ENCODE assay signal across 18 cellular contexts in the genomic region with DNA sequence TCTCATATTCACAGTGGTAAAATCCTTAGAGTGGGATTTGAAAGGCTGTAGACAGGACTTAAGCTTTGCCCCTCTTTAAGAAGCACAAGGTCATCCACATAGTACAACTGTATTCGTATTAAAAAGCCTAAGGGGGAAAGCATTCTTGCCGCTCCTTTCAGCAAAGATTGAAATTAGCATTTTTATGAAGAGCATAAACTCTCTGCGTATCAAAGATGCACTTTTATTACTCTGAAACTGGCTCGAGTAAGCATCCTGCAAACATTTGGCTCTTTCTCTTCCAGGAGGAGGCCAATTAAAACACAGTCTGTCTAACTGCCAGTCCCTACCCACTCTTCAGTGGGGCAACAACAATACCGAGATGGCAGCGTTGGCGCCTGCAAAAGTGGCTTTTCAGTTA.
DNase-seq lines count a peak whose midpoint lies in the region; ATAC-seq and TF ChIP-seq lines count a peak whose summit lies in the region.
"Had no signal": no experiment of that assay in that cellular context is flagged by ENCODE, and none has a peak within 500 bp of the region (broad histone marks: within the 10 kb centered on the region; RNA-seq: fewer than 3 reads in every experiment).

No MANE protein-coding gene starts in this region.

- H3K9ac ChIP-seq in neural progenitor cell: no peak overlapping the region

- H3F3A ChIP-seq in neural progenitor cell (ENCODE audit: low read depth): no peaks in the 10 kb centered on the region

- H3K4me2 ChIP-seq in neural progenitor cell: no peak overlapping the region

- H4K20me1 ChIP-seq in neural progenitor cell (ENCODE audit: low read depth): no peaks in the 10 kb centered on the region

- no peaks in the 10 kb centered on the region for H3K79me2 ChIP-seq in neural progenitor cell (ENCODE audit: low read depth)

- no peaks in the 10 kb centered on the region for H3K27me3 Mint-ChIP-seq in neural progenitor cell (ENCODE audit: insufficient read depth, low read depth)
- H3K27me3 Mint-ChIP-seq: activated CD4-positive, alpha-beta memory T cell treated with anti-CD3 and anti-CD28 coated beads for 36 hours; activated naive CD8-positive, alpha-beta T cell treated with anti-CD3 and anti-CD28 coated beads, Interleukin-2, amount 50 U/mL, for 24 hours; central memory CD8-positive, alpha-beta T cell had no signal

- no peaks in the 10 kb centered on the region for H3K36me3 ChIP-seq in neural progenitor cell

- DNase-seq in left cardiac atrium (no peak), cardiac septum (ENCODE audit: low spot score) (no peak), NCI-H69 (lab: John Stamatoyannopoulos, UW) (peak; percentile 70), neural progenitor cell (ENCODE audit: low spot score) (no peak), retina (no peak), NCI-H2196 treated with DMSO at 0.1 percent for 48 hours (lab: John Stamatoyannopoulos, UW; ENCODE audit: unreplicated experiment) (no peak), NCI-H146 (lab: John Stamatoyannopoulos, UW) (no peak)
- no peak for DNase-seq in stimulated activated effector memory CD8-positive, alpha-beta T cell treated with anti-CD3 and anti-CD28 coated beads, Interleukin-12 subunit alpha, Interleukin-12 subunit beta, amount 100 ng/mL, for 72 hours (ENCODE audit: low spot score in 2 of 2)
- DNase-seq: activated CD4-positive, alpha-beta memory T cell treated with anti-CD3 and anti-CD28 coated beads for 36 hours; activated naive CD8-positive, alpha-beta T cell treated with anti-CD3 and anti-CD28 coated beads, Interleukin-2, amount 50 U/mL, for 24 hours; activated T-cell treated with anti-CD3 and anti-CD28 coated beads, Interleukin-2, amount 50 U/mL, for 72 hours; CD8-positive, alpha-beta T cell; naive B cell; NCI-H524 treated with DMSO at 0.1 percent for 48 hours had no signal

- H3K4me3 ChIP-seq in neural progenitor cell: no peak overlapping the region
- H3K4me3 ChIP-seq: GM12878, psoas muscle had no signal

- H3K27ac Mint-ChIP-seq in neural progenitor cell: no peak overlapping the region
- no peak overlapping the region for H3K27ac Mint-ChIP-seq in stimulated activated effector memory CD8-positive, alpha-beta T cell treated with anti-CD3 and anti-CD28 coated beads, Interleukin-12 subunit alpha, Interleukin-12 subunit beta, amount 100 ng/mL, for 72 hours
- H3K27ac Mint-ChIP-seq: activated CD4-positive, alpha-beta memory T cell treated with anti-CD3 and anti-CD28 coated beads for 36 hours; activated naive CD8-positive, alpha-beta T cell treated with anti-CD3 and anti-CD28 coated beads, Interleukin-2, amount 50 U/mL, for 24 hours; activated T-cell treated with anti-CD3 and anti-CD28 coated beads, Interleukin-2, amount 50 U/mL, for 72 hours; CD8-positive, alpha-beta T cell had no signal

- peaks cover 3% of the 10 kb centered on the region for H3K4me1 Mint-ChIP-seq in neural progenitor cell
- peaks cover 14% of the 10 kb centered on the region for H3K4me1 Mint-ChIP-seq in stimulated activated effector memory CD8-positive, alpha-beta T cell treated with anti-CD3 and anti-CD28 coated beads, Interleukin-12 subunit alpha, Interleukin-12 subunit beta, amount 100 ng/mL, for 72 hours

- no peaks in the 10 kb centered on the region for H3K27me3 ChIP-seq in neural progenitor cell

- no peak overlapping the region for H3K4me3 Mint-ChIP-seq in neural progenitor cell
- H3K4me3 Mint-ChIP-seq in stimulated activated effector memory CD8-positive, alpha-beta T cell treated with anti-CD3 and anti-CD28 coated beads, Interleukin-12 subunit alpha, Interleukin-12 subunit beta, amount 100 ng/mL, for 72 hours: no peak overlapping the region
- H3K4me3 Mint-ChIP-seq: activated CD4-positive, alpha-beta memory T cell treated with anti-CD3 and anti-CD28 coated beads for 36 hours; activated naive CD8-positive, alpha-beta T cell treated with anti-CD3 and anti-CD28 coated beads, Interleukin-2, amount 50 U/mL, for 24 hours; activated T-cell treated with anti-CD3 and anti-CD28 coated beads, Interleukin-2, amount 50 U/mL, for 72 hours; CD8-positive, alpha-beta T cell; central memory CD8-positive, alpha-beta T cell; naive B cell had no signal

- no peak overlapping the region for H3K27ac ChIP-seq in neural progenitor cell

- H3K4me1 ChIP-seq in neural progenitor cell: no peaks in the 10 kb centered on the region

- H3K36me3 Mint-ChIP-seq in neural progenitor cell: no peaks in the 10 kb centered on the region
- no peaks in the 10 kb centered on the region for H3K36me3 Mint-ChIP-seq in stimulated activated effector memory CD8-positive, alpha-beta T cell treated with anti-CD3 and anti-CD28 coated beads, Interleukin-12 subunit alpha, Interleukin-12 subunit beta, amount 100 ng/mL, for 72 hours
- H3K36me3 Mint-ChIP-seq: activated CD4-positive, alpha-beta memory T cell treated with anti-CD3 and anti-CD28 coated beads for 36 hours; CD8-positive, alpha-beta T cell; naive B cell had no signal

- TF ChIP-seq CTCF in neural progenitor cell (IDR thresholded peaks at IDR 0.05): no peak

- no peaks in the 10 kb centered on the region for H3K9me3 ChIP-seq in neural progenitor cell (ENCODE audit: low read depth)
- H3K9me3 ChIP-seq: psoas muscle had no signal

- ATAC-seq in left cardiac atrium: peak; percentile 13 to 39
- ATAC-seq in stimulated activated effector memory CD8-positive, alpha-beta T cell treated with anti-CD3 and anti-CD28 coated beads, Interleukin-12 subunit alpha, Interleukin-12 subunit beta, amount 100 ng/mL, for 72 hours: no peak
- ATAC-seq: activated naive CD8-positive, alpha-beta T cell treated with anti-CD3 and anti-CD28 coated beads, Interleukin-2, amount 50 U/mL, for 24 hours; activated T-cell treated with anti-CD3 and anti-CD28 coated beads, Interleukin-2, amount 50 U/mL, for 72 hours; CD8-positive, alpha-beta T cell; GM12878; left lobe of liver had no signal

- no peaks in the 10 kb centered on the region for H3K9me3 Mint-ChIP-seq in neural progenitor cell
- no peaks in the 10 kb centered on the region for H3K9me3 Mint-ChIP-seq in stimulated activated effector memory CD8-positive, alpha-beta T cell treated with anti-CD3 and anti-CD28 coated beads, Interleukin-12 subunit alpha, Interleukin-12 subunit beta, amount 100 ng/mL, for 72 hours
- H3K9me3 Mint-ChIP-seq: activated CD4-positive, alpha-beta memory T cell treated with anti-CD3 and anti-CD28 coated beads for 36 hours; activated naive CD8-positive, alpha-beta T cell treated with anti-CD3 and anti-CD28 coated beads, Interleukin-2, amount 50 U/mL, for 24 hours; activated T-cell treated with anti-CD3 and anti-CD28 coated beads, Interleukin-2, amount 50 U/mL, for 72 hours; CD8-positive, alpha-beta T cell; central memory CD8-positive, alpha-beta T cell had no signal

- intact Hi-C loops in left cardiac atrium (cut with DNase I): no loop called here
- intact Hi-C loops in cardiac septum (cut with DNase I): loop anchor here (2.0 kb wide), 1 partner anchor 120 kb away; no protein-coding TSS in a partner anchor

- peak overlapping the region; percentile 27 for H2AFZ ChIP-seq in neural progenitor cell (replicated peaks)
